ENCODE assay signal across 8 cellular contexts in genomic region chr22:43186272-43187170, GRCh38. TPM values are rescaled to one million over a fixed set of nuclear protein-coding genes. Genes with fewer than 3 reads are reported as not detected.
DNase-seq lines count a peak whose midpoint lies in the region; ATAC-seq and TF ChIP-seq lines count a peak whose summit lies in the region.

TSS of gene TTLL12 (minus strand) at chr22:43187134. CDS start at chr22:43187069, 65 bp downstream.

- TF ChIP-seq CTCF in fibroblast of mammary gland (conservative IDR thresholded peaks at IDR 0.05; ENCODE audit: control insufficient read depth, insufficient read depth, low read depth, low read length): no peak

- peaks cover 32% of the 10 kb centered on the region for H3K4me1 Mint-ChIP-seq in activated T-cell treated with anti-CD3 and anti-CD28 coated beads, Interleukin-2, amount 50 U/mL, for 72 hours (ENCODE audit: low read depth)
- H3K4me1 Mint-ChIP-seq in naive thymus-derived CD8-positive, alpha-beta T cell: peaks cover 15 to 32% (median 23%) of the 10 kb centered on the region in 4 donors
- H3K4me1 Mint-ChIP-seq in stimulated activated naive B cell treated with anti-CD40 and anti-IgM and Interleukin-4, amounts not matched to agents 10 μg/mL and 1 μg/mL and 100 μg/mL, for 72 hours: peaks cover 10 to 23% of the 10 kb centered on the region in 2 donors

- H3K27ac Mint-ChIP-seq in activated T-cell treated with anti-CD3 and anti-CD28 coated beads, Interleukin-2, amount 50 U/mL, for 72 hours: peak within 1 kb of the TSS; percentile 73
- H3K27ac Mint-ChIP-seq in naive thymus-derived CD8-positive, alpha-beta T cell: peak within 1 kb of the TSS; percentile 94 to 99 (median 98)
- H3K27ac Mint-ChIP-seq in stimulated activated naive B cell treated with anti-CD40 and anti-IgM and Interleukin-4, amounts not matched to agents 10 μg/mL and 1 μg/mL and 100 μg/mL, for 72 hours: peak within 1 kb of the TSS; percentile 96

- POLR2A ChIA-PET in naive thymus-derived CD8-positive, alpha-beta T cell (lab: Charles Lee): interaction anchor here (0.6 to 2.8 kb wide), 9 partner anchors 19 to 1291 kb away, joined by 3 to 33 read pairs (median 3); partner anchors contain the start of genes ARFGAP3, BIK, CYB5R3 and MCAT

- no peaks in the 10 kb centered on the region for H3K27me3 ChIP-seq in NT2/D1 (ENCODE audit: insufficient read depth, insufficient read length)

- no peaks in the 10 kb centered on the region for H3K9me3 ChIP-seq in NT2/D1 (ENCODE audit: insufficient read depth, low read length)

- H3K9ac ChIP-seq in NT2/D1 (ENCODE audit: insufficient read length, low read depth): peak within 1 kb of the TSS; percentile 92

- H3K36me3 ChIP-seq in NT2/D1 (ENCODE audit: insufficient read depth, insufficient read length, low read length): peaks cover 29% of the 10 kb centered on the region

- peaks cover 0 to 5% of the 10 kb centered on the region in 2 donors for H3K36me3 Mint-ChIP-seq in activated T-cell treated with anti-CD3 and anti-CD28 coated beads, Interleukin-2, amount 50 U/mL, for 72 hours (ENCODE audit: insufficient read depth in 2 of 2)
- peaks cover 0 to 4% (median 2%) of the 10 kb centered on the region in 3 donors for H3K36me3 Mint-ChIP-seq in naive thymus-derived CD8-positive, alpha-beta T cell
- H3K36me3 Mint-ChIP-seq in stimulated activated naive B cell treated with anti-CD40 and anti-IgM and Interleukin-4, amounts not matched to agents 10 μg/mL and 1 μg/mL and 100 μg/mL, for 72 hours: peaks cover 9 to 23% of the 10 kb centered on the region in 2 donors

- DNase-seq in DMS 273 (lab: John Stamatoyannopoulos, UW; ENCODE audit: unreplicated experiment): peak; percentile 75
- DNase-seq in DMS 273 treated with DMSO at 0.1 percent for 48 hours (lab: John Stamatoyannopoulos, UW): no peak
- no peak for DNase-seq in NT2/D1 (ENCODE audit: low read depth, low spot score)
- DNase-seq in activated T-cell treated with anti-CD3 and anti-CD28 coated beads, Interleukin-2, amount 50 U/mL, for 72 hours: peak; percentile 75 to 76
- no peak for DNase-seq in fibroblast of mammary gland (ENCODE audit: low read depth)
- peak; percentile 35 to 75 (median 65) for DNase-seq in naive thymus-derived CD8-positive, alpha-beta T cell
- DNase-seq in stimulated activated naive B cell treated with anti-CD40 and anti-IgM and Interleukin-4, amounts not matched to agents 10 μg/mL and 1 μg/mL and 100 μg/mL, for 72 hours: peak; percentile 45

- peak within 1 kb of the TSS; percentile 87 for H3K4me3 ChIP-seq in NT2/D1 (ENCODE audit: insufficient read length, low read depth)
- H3K4me3 ChIP-seq in fibroblast of mammary gland (ENCODE audit: control insufficient read depth, low read depth, low read length): peak within 1 kb of the TSS; percentile 85

- no peaks in the 10 kb centered on the region for H3K9me3 Mint-ChIP-seq in activated T-cell treated with anti-CD3 and anti-CD28 coated beads, Interleukin-2, amount 50 U/mL, for 72 hours
- peaks cover 0 to 2% (median 0%) of the 10 kb centered on the region in 9 donors for H3K9me3 Mint-ChIP-seq in naive thymus-derived CD8-positive, alpha-beta T cell
- H3K9me3 Mint-ChIP-seq in stimulated activated naive B cell treated with anti-CD40 and anti-IgM and Interleukin-4, amounts not matched to agents 10 μg/mL and 1 μg/mL and 100 μg/mL, for 72 hours: peaks cover 3 to 6% of the 10 kb centered on the region in 2 donors

- no peaks in the 10 kb centered on the region for H3K27me3 Mint-ChIP-seq in activated T-cell treated with anti-CD3 and anti-CD28 coated beads, Interleukin-2, amount 50 U/mL, for 72 hours (ENCODE audit: low read depth)
- H3K27me3 Mint-ChIP-seq in naive thymus-derived CD8-positive, alpha-beta T cell: peaks cover 0 to 2% (median 0%) of the 10 kb centered on the region in 5 donors
- peaks cover 7 to 12% of the 10 kb centered on the region in 2 donors for H3K27me3 Mint-ChIP-seq in stimulated activated naive B cell treated with anti-CD40 and anti-IgM and Interleukin-4, amounts not matched to agents 10 μg/mL and 1 μg/mL and 100 μg/mL, for 72 hours

- H3K4me3 Mint-ChIP-seq in activated T-cell treated with anti-CD3 and anti-CD28 coated beads, Interleukin-2, amount 50 U/mL, for 72 hours: peak within 1 kb of the TSS; percentile 89 to 92
- peak within 1 kb of the TSS; percentile 74 to 87 (median 83) for H3K4me3 Mint-ChIP-seq in naive thymus-derived CD8-positive, alpha-beta T cell
- peak within 1 kb of the TSS; percentile 83 to 90 for H3K4me3 Mint-ChIP-seq in stimulated activated naive B cell treated with anti-CD40 and anti-IgM and Interleukin-4, amounts not matched to agents 10 μg/mL and 1 μg/mL and 100 μg/mL, for 72 hours

- peak; percentile 46 for ATAC-seq in HG02759 (IDR thresholded peaks at IDR 0.05; ENCODE audit: unreplicated experiment)
- peak; percentile 49 to 57 for ATAC-seq in activated T-cell treated with anti-CD3 and anti-CD28 coated beads, Interleukin-2, amount 50 U/mL, for 72 hours (replicated peaks in 1 of 2)
- peak; percentile 30 to 60 for ATAC-seq in naive thymus-derived CD8-positive, alpha-beta T cell
- ATAC-seq in stimulated activated naive B cell treated with anti-CD40 and anti-IgM and Interleukin-4, amounts not matched to agents 10 μg/mL and 1 μg/mL and 100 μg/mL, for 72 hours (replicated peaks): peak; percentile 44 to 52

- H3K4me1 ChIP-seq in NT2/D1 (ENCODE audit: insufficient read depth, insufficient read length): peaks cover 6% of the 10 kb centered on the region

RNA-seq across cellular contexts. Expression of gene TTLL12, which starts in this region (rescaled TPM):
- 10 to 100 TPM; 37.7 to 45.0 TPM for total RNA-seq in activated T-cell treated with anti-CD3 and anti-CD28 coated beads, Interleukin-2, amount 50 U/mL, for 72 hours
- total RNA-seq in naive thymus-derived CD8-positive, alpha-beta T cell: 10 to 100 TPM; 26.0 to 26.9 TPM
- 10 to 100 TPM; 16.2 to 31.4 (median 25.3) TPM for polyA plus RNA-seq in naive thymus-derived CD8-positive, alpha-beta T cell

Comparison
In these comparisons a context has a peak if more than half of its experiments do, and no peak if none do; other contexts are left out.
1. DNase-seq: peak in DMS 273 (single experiment), activated T-cell treated with anti-CD3 and anti-CD28 coated beads, Interleukin-2, amount 50 U/mL, for 72 hours (2 of 2), naive thymus-derived CD8-positive, alpha-beta T cell (10 of 10) and stimulated activated naive B cell treated with anti-CD40 and anti-IgM and Interleukin-4, amounts not matched to agents 10 μg/mL and 1 μg/mL and 100 μg/mL, for 72 hours (single experiment); none in DMS 273 treated with DMSO at 0.1 percent for 48 hours (single experiment), NT2/D1 (single experiment) and fibroblast of mammary gland (single experiment).
2. Peak in every context shown above with its lines, with median percentiles within 50 percentile points of each other: ATAC-seq, H3K27ac Mint-ChIP-seq and H3K4me3 Mint-ChIP-seq.